ENCODE assay signal across 1 cellular context in genomic region chr5:176536902-176537607, GRCh38.
TF ChIP-seq lines count a peak whose summit lies in the region.

RNF44 (minus strand) TSS chr5:176537402; CDS start chr5:176532472, 4,930 bp downstream.

TF ChIP-seq in HepG2, 621 proteins besides CTCF, POLR2A, EP300 and RAD21 (continued from another document and continues in another):
- TF ChIP-seq ZNF503 (CRISPR knock-in tag; IDR thresholded peaks at IDR 0.05) (no peak), SETDB1 (CRISPR knock-in tag; IDR thresholded peaks at IDR 0.05; ENCODE audit: borderline replicate concordance) (no peak), RBM22 (optimal IDR thresholded peaks at IDR 0.05; ENCODE audit: low read length) (no peak), THYN1 (CRISPR knock-in tag; IDR thresholded peaks at IDR 0.05; ENCODE audit: borderline replicate concordance, low read depth) (no peak), MAZ (IDR thresholded peaks at IDR 0.05; ENCODE audit: borderline replicate concordance, low read depth, low read length) (peak; percentile 97), MAZ (CRISPR knock-in tag; IDR thresholded peaks at IDR 0.05; ENCODE audit: low read depth) (peak; percentile 91), BCLAF1 (IDR thresholded peaks at IDR 0.05) (no peak), SIX4 (CRISPR knock-in tag; IDR thresholded peaks at IDR 0.05) (no peak), ZNF276 (CRISPR knock-in tag; IDR thresholded peaks at IDR 0.05; ENCODE audit: low read depth) (no peak), ZHX2 (IDR thresholded peaks at IDR 0.05; ENCODE audit: low read depth) (peak; percentile 74), ZHX2 (CRISPR knock-in tag; IDR thresholded peaks at IDR 0.05; ENCODE audit: borderline replicate concordance) (no peak), TBX3 (IDR thresholded peaks at IDR 0.05; ENCODE audit: borderline replicate concordance) (no peak), IRF9 (CRISPR knock-in tag; IDR thresholded peaks at IDR 0.05; ENCODE audit: borderline replicate concordance) (0 out of 2 replicates have a peak, but pooled peaks have one; percentile 18), KDM6A (CRISPR knock-in tag; IDR thresholded peaks at IDR 0.05; ENCODE audit: low read depth) (no peak), ELF4 (CRISPR knock-in tag; IDR thresholded peaks at IDR 0.05; ENCODE audit: borderline replicate concordance) (peak; percentile 58; the same call in 1 of the 2 replicates), ZNF512 (CRISPR knock-in tag; IDR thresholded peaks at IDR 0.05) (no peak), FIP1L1 (IDR thresholded peaks at IDR 0.05; ENCODE audit: borderline replicate concordance, insufficient read depth, low read depth, low read length) (no peak), CAMTA2 (CRISPR knock-in tag; IDR thresholded peaks at IDR 0.05; ENCODE audit: borderline replicate concordance) (no peak), ZSCAN22 (CRISPR knock-in tag; IDR thresholded peaks at IDR 0.05) (no peak), HMGXB4 (CRISPR knock-in tag; IDR thresholded peaks at IDR 0.05; ENCODE audit: borderline replicate concordance in 1 of 2, low read depth in 1 of 2) (no peak; a peak in 2 of 4 replicates), MAF1 (CRISPR knock-in tag; IDR thresholded peaks at IDR 0.05; ENCODE audit: borderline replicate concordance) (no peak), STAT6 (CRISPR knock-in tag; IDR thresholded peaks at IDR 0.05; ENCODE audit: borderline replicate concordance) (no peak), BRCA1 (CRISPR knock-in tag; IDR thresholded peaks at IDR 0.05) (0 out of 2 replicates have a peak, but pooled peaks have one; percentile 29), ZNF451 (CRISPR knock-in tag; IDR thresholded peaks at IDR 0.05) (no peak), XBP1 (CRISPR knock-in tag; IDR thresholded peaks at IDR 0.05) (no peak), ZNF720 (CRISPR knock-in tag; IDR thresholded peaks at IDR 0.05) (no peak), POLR2G (IDR thresholded peaks at IDR 0.05; ENCODE audit: low read depth, low read length) (peak; percentile 72), ZSCAN30 (CRISPR knock-in tag; IDR thresholded peaks at IDR 0.05) (0 out of 2 replicates have a peak, but pooled peaks have one; percentile 77), ZFP91 (CRISPR knock-in tag; IDR thresholded peaks at IDR 0.05; ENCODE audit: borderline replicate concordance) (peak; percentile 99; the same call in 1 of the 2 replicates)
